Comparison of ENCODE assay signal across 9 cellular contexts in genomic region chr9:34992376-34992951, GRCh38. TPM values are rescaled to one million over a fixed set of nuclear protein-coding genes. Genes with fewer than 3 reads are reported as not detected.
DNase-seq lines count a peak whose midpoint lies in the region; ATAC-seq, FAIRE-seq and TF ChIP-seq lines count a peak whose summit lies in the region.
"Had no signal": no experiment of that assay in that cellular context is flagged by ENCODE, and none has a peak within 500 bp of the region (broad histone marks: within the 10 kb centered on the region; RNA-seq: fewer than 3 reads in every experiment).

No MANE protein-coding gene starts in this region.

- peak overlapping the region; percentile 67 for H3K4me3 Mint-ChIP-seq in neural crest cell

- no peaks in the 10 kb centered on the region for H3K9me3 Mint-ChIP-seq in neural crest cell

- peaks cover 4% of the 10 kb centered on the region for H3K36me3 Mint-ChIP-seq in neural crest cell (ENCODE audit: low read depth)

- H3K4me1 ChIP-seq in endothelial cell of umbilical vein (ENCODE audit: control insufficient read depth, extremely low read depth, insufficient read depth, low read length): peaks cover 49% of the 10 kb centered on the region
- peaks cover 30% of the 10 kb centered on the region for H3K4me1 ChIP-seq in upper lobe of right lung

- no peak for TF ChIP-seq CTCF in endothelial cell of umbilical vein (IDR thresholded peaks at IDR 0.05; ENCODE audit: extremely low read depth in 1 of 2, insufficient read depth in 1 of 2, low read depth in 1 of 2, low read length in 2 of 2)
- no peak for TF ChIP-seq CTCF in neural crest cell (conservative IDR thresholded peaks at IDR 0.05)
- TF ChIP-seq CTCF in upper lobe of right lung (IDR thresholded peaks at IDR 0.05): no peak

- peak overlapping the region; percentile 45 for H3K9ac ChIP-seq in endothelial cell of umbilical vein (replicated peaks; ENCODE audit: extremely low read depth, insufficient read depth, low read length)

- H3K4me3 ChIP-seq in endothelial cell of umbilical vein (replicated peaks in 1 of 3; ENCODE audit: insufficient read depth in 1 of 3, low read depth in 1 of 3, low read length in 3 of 3) (no peak overlapping the region), upper lobe of right lung (no peak overlapping the region)
- H3K4me3 ChIP-seq: pancreas had no signal

- ATAC-seq in upper lobe of right lung (no peak), HG03097 (IDR thresholded peaks at IDR 0.05; ENCODE audit: low FRiP score, unreplicated experiment) (no peak), HG03196 (IDR thresholded peaks at IDR 0.05; ENCODE audit: unreplicated experiment) (no peak)
- ATAC-seq: pancreas had no signal

- no peak overlapping the region for H3K27ac Mint-ChIP-seq in neural crest cell (ENCODE audit: unreplicated experiment)

- no peaks in the 10 kb centered on the region for H3K79me2 ChIP-seq in endothelial cell of umbilical vein (ENCODE audit: control insufficient read depth, insufficient read depth, low read length)

- dilution Hi-C loops in endothelial cell of umbilical vein (cut with MboI; ENCODE audit: extremely low pct_ligation_motif_present, low sequenced_read_pairs): no loop called here

- CTCF ChIA-PET in endothelial cell of umbilical vein (lab: Charles Lee): interaction anchor here (0.6 to 5.4 kb wide), 3 partner anchors 42 to 93 kb away, joined by 3 to 56 read pairs (median 3); no protein-coding TSS in a partner anchor

- intact Hi-C loops in endothelial cell of umbilical vein (cut with micrococcal nuclease) (no loop called here), upper lobe of right lung (cut with DNase I) (no loop called here)

- FAIRE-seq in H54 (lab: Jason Lieb, UNC) (peak; percentile 67), endothelial cell of umbilical vein (lab: Jason Lieb, UNC) (peak; percentile 88)
- FAIRE-seq: pancreas had no signal

- H3K4me1 Mint-ChIP-seq in neural crest cell: peaks cover 46% of the 10 kb centered on the region

- no peaks in the 10 kb centered on the region for H3K9me3 ChIP-seq in endothelial cell of umbilical vein (replicated peaks; ENCODE audit: control insufficient read depth, insufficient read depth, low read length)
- H3K9me3 ChIP-seq in upper lobe of right lung: no peaks in the 10 kb centered on the region
- H3K9me3 ChIP-seq: pancreas had no signal

- no peaks in the 10 kb centered on the region for H3K9me1 ChIP-seq in endothelial cell of umbilical vein (replicated peaks; ENCODE audit: control insufficient read depth, extremely low read depth, insufficient read depth, low read length)

- H4K20me1 ChIP-seq in endothelial cell of umbilical vein (replicated peaks; ENCODE audit: control insufficient read depth, extremely low read depth, insufficient read depth, low read length): no peaks in the 10 kb centered on the region

- H3K27me3 Mint-ChIP-seq in neural crest cell (ENCODE audit: low read depth): no peaks in the 10 kb centered on the region

- TF ChIP-seq POLR2A in H54 (IDR thresholded peaks at IDR 0.05; ENCODE audit: low read depth, low read length) (no peak), endothelial cell of umbilical vein (IDR thresholded peaks at IDR 0.05; ENCODE audit: low read depth, low read length) (peak; percentile 36)

- peaks cover 3 to 10% of the 10 kb centered on the region in 2 experiments for H3K36me3 ChIP-seq in endothelial cell of umbilical vein (ENCODE audit: control insufficient read depth in 2 of 2, extremely low read depth in 1 of 2, insufficient read depth in 2 of 2, low read length in 2 of 2)
- peaks cover 7% of the 10 kb centered on the region for H3K36me3 ChIP-seq in upper lobe of right lung
- H3K36me3 ChIP-seq: pancreas had no signal

- H2AFZ ChIP-seq in endothelial cell of umbilical vein (ENCODE audit: low read depth, low read length): peak overlapping the region; percentile 26

- POLR2A ChIA-PET in endothelial cell of umbilical vein (lab: Charles Lee): no interaction called here

- H3K4me2 ChIP-seq in endothelial cell of umbilical vein (ENCODE audit: insufficient read depth, low read length): peak overlapping the region; percentile 41

- peak overlapping the region; percentile 79 for H3K27ac ChIP-seq in endothelial cell of umbilical vein (ENCODE audit: insufficient read depth, low read depth, low read length)
- peak overlapping the region; percentile 73 for H3K27ac ChIP-seq in upper lobe of right lung

- BruUV-seq in endothelial cell of umbilical vein (replicated peaks; lab: Mats Ljungman, UMichigan): no TSS peak

- DNase-seq in H54 (ENCODE audit: insufficient read length, low spot score): peak; percentile 26
- DNase-seq in activated CD4-positive, alpha-beta T cell treated with anti-CD3 and anti-CD28 coated beads for 48 hours: peak; percentile 79
- peak; percentile 85 for DNase-seq in endothelial cell of umbilical vein (ENCODE audit: low read depth, low spot score)
- no peak for DNase-seq in neural crest cell (ENCODE audit: low read depth, low spot score)
- DNase-seq in upper lobe of right lung: no peak
- DNase-seq in SIG-M5 treated with dmso at 0.1 percent for 504 hours (lab: John Stamatoyannopoulos, UW; ENCODE audit: unreplicated experiment): no peak

- H3K27me3 ChIP-seq in endothelial cell of umbilical vein (ENCODE audit: control insufficient read depth in 2 of 2, insufficient read depth in 2 of 2, low read length in 2 of 2): no peaks in the 10 kb centered on the region
- H3K27me3 ChIP-seq in upper lobe of right lung: no peaks in the 10 kb centered on the region
- H3K27me3 ChIP-seq: pancreas had no signal

TF ChIP-seq in endothelial cell of umbilical vein, 7 proteins besides CTCF, POLR2A, EP300 and RAD21:
- TF ChIP-seq GATA2 (IDR thresholded peaks at IDR 0.05; ENCODE audit: insufficient read depth, insufficient read length, low read depth, low read length): no peak
- no peak for TF ChIP-seq EZH2 (IDR thresholded peaks at IDR 0.05; ENCODE audit: borderline replicate concordance, low read depth, low read length, severe bottlenecking)
- peak; percentile 77 for TF ChIP-seq POLR2AphosphoS5 (IDR thresholded peaks at IDR 0.05; ENCODE audit: insufficient read depth, low read depth, low read length)
- TF ChIP-seq FOS (IDR thresholded peaks at IDR 0.05; ENCODE audit: borderline replicate concordance, insufficient read depth, low read length): peak; percentile 94
- peak; percentile 76 for TF ChIP-seq JUN (IDR thresholded peaks at IDR 0.05; ENCODE audit: borderline replicate concordance, insufficient read depth, insufficient read length, low read depth)

RNA-seq across cellular contexts. Expression of gene DNAJB5, which starts 2.9 kb away (rescaled TPM):
- total RNA-seq in endothelial cell of umbilical vein: 9.7 and 12.8 TPM in 2 replicates
- polyA plus RNA-seq in endothelial cell of umbilical vein: 8.5 and 8.6 TPM in 2 replicates
- 6.9 and 7.1 TPM in 2 replicates for polyA plus RNA-seq in endothelial cell of umbilical vein (2011; cell fraction: cytosol; rRNA removed)
- 4.0 and 4.8 TPM in 2 replicates for polyA plus RNA-seq in endothelial cell of umbilical vein (2011; cell fraction: nucleus; rRNA removed)
- 12.0 and 16.1 TPM in 2 replicates for polyA plus RNA-seq in endothelial cell of umbilical vein (2012)
- polyA minus RNA-seq in endothelial cell of umbilical vein: 5.7 and 5.8 TPM in 2 replicates
- polyA minus RNA-seq in endothelial cell of umbilical vein (2011; cell fraction: cytosol; rRNA and poly(A)+ RNA removed): 0.41 TPM
- 3.0 and 3.8 TPM in 2 replicates for polyA minus RNA-seq in endothelial cell of umbilical vein (2011; cell fraction: nucleus; rRNA and poly(A)+ RNA removed)
- total RNA-seq in neural crest cell: 27.1 and 28.7 TPM in 2 replicates
- total RNA-seq in upper lobe of right lung: 8.3 TPM

RNA-seq across cellular contexts. Expression of gene PHF24, which starts 34.4 kb away (rescaled TPM):
- total RNA-seq in endothelial cell of umbilical vein (not detected in 2 replicates), neural crest cell (0.63 and 1.2 TPM in 2 replicates), upper lobe of right lung (0.23 TPM)
- polyA plus RNA-seq in endothelial cell of umbilical vein: not detected in 2 replicates
- polyA plus RNA-seq in endothelial cell of umbilical vein (2011; cell fraction: cytosol; rRNA removed): not detected in 2 replicates
- polyA plus RNA-seq in endothelial cell of umbilical vein (2011; cell fraction: nucleus; rRNA removed): not detected in 2 replicates
- polyA plus RNA-seq in endothelial cell of umbilical vein (2012): not detected in 2 replicates
- polyA minus RNA-seq in endothelial cell of umbilical vein: not detected in 2 replicates
- polyA minus RNA-seq in endothelial cell of umbilical vein (2011; cell fraction: cytosol; rRNA and poly(A)+ RNA removed): not detected
- not detected in 2 replicates for polyA minus RNA-seq in endothelial cell of umbilical vein (2011; cell fraction: nucleus; rRNA and poly(A)+ RNA removed)

Comparison
In these comparisons a context has a peak if more than half of its experiments do, and no peak if none do; other contexts are left out.
1. DNase-seq: peak in H54 (single experiment), activated CD4-positive, alpha-beta T cell treated with anti-CD3 and anti-CD28 coated beads for 48 hours (single experiment) and endothelial cell of umbilical vein (single experiment); none in neural crest cell (single experiment), upper lobe of right lung (single experiment) and SIG-M5 treated with dmso at 0.1 percent for 504 hours (single experiment).